1 cellular context compared by ENCODE assay signal in the genomic region with DNA sequence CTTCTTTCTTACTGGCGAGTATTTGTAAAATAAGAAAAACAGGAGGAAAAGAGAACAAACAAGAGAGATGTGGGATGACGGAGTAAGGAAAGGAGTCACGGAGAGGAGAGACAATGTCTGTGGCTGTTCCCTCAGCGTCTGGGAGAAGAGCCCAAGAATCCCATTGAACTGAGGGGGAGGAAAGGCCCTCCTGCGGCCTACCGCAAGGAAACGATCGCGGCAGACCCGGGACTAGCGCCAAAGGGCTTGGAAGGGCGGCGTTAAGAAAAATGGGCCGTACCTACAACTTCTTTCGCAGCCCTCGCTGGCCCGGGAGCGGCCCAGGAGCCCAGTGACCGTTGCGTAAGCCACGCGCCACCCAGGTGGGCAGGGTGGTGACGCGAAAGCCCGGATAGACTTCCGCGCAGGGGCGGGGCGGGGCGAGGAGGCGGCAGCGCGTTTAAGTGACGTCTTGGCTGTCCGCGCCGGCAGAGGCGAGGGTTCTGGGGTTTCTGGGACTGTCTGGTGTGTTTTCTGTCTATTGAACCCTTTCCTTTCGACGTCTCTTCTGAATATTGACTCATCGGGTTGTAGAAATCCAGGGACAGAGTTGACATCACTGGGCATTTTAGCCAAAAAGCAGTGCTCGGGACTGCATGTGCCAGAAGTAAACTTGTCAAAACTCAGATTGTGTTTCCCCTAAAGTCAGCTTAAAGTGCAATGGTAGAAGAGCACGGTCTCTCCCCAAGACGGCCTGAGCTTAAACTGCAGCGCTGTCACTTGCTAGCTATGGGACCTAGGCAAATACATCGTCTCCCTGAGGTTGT.
TF ChIP-seq lines count a peak whose summit lies in the region.

A gene with protein sequence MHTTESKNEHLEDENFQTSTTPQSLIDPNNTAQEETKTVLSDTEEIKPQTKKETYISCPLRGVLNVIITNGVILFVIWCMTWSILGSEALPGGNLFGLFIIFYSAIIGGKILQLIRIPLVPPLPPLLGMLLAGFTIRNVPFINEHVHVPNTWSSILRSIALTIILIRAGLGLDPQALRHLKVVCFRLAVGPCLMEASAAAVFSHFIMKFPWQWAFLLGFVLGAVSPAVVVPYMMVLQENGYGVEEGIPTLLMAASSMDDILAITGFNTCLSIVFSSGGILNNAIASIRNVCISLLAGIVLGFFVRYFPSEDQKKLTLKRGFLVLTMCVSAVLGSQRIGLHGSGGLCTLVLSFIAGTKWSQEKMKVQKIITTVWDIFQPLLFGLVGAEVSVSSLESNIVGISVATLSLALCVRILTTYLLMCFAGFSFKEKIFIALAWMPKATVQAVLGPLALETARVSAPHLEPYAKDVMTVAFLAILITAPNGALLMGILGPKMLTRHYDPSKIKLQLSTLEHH (minus strand): TSS at position 387 of the 806 bp plus-strand sequence. CDS start 27,994 bp downstream, outside the sequence.

TF ChIP-seq in A549, 52 proteins besides CTCF, POLR2A, EP300 and RAD21 (continued from another document):
- TF ChIP-seq HOXB5 (CRISPR knock-in tag; IDR thresholded peaks at IDR 0.05) = no peak
- no peak for TF ChIP-seq FOSB (CRISPR knock-in tag; IDR thresholded peaks at IDR 0.05)
- TF ChIP-seq, protein P1, sequence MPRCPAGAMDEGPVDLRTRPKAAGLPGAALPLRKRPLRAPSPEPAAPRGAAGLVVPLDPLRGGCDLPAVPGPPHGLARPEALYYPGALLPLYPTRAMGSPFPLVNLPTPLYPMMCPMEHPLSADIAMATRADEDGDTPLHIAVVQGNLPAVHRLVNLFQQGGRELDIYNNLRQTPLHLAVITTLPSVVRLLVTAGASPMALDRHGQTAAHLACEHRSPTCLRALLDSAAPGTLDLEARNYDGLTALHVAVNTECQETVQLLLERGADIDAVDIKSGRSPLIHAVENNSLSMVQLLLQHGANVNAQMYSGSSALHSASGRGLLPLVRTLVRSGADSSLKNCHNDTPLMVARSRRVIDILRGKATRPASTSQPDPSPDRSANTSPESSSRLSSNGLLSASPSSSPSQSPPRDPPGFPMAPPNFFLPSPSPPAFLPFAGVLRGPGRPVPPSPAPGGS (IDR thresholded peaks at IDR 0.05) = peak; percentile 40; the same call in 1 of the 3 replicates
- TF ChIP-seq, protein P2, sequence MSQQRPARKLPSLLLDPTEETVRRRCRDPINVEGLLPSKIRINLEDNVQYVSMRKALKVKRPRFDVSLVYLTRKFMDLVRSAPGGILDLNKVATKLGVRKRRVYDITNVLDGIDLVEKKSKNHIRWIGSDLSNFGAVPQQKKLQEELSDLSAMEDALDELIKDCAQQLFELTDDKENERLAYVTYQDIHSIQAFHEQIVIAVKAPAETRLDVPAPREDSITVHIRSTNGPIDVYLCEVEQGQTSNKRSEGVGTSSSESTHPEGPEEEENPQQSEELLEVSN (IDR thresholded peaks at IDR 0.05; ENCODE audit: borderline replicate concordance, low read depth) = peak; percentile 60; the same call in 1 of the 2 replicates
- TF ChIP-seq, protein P3, sequence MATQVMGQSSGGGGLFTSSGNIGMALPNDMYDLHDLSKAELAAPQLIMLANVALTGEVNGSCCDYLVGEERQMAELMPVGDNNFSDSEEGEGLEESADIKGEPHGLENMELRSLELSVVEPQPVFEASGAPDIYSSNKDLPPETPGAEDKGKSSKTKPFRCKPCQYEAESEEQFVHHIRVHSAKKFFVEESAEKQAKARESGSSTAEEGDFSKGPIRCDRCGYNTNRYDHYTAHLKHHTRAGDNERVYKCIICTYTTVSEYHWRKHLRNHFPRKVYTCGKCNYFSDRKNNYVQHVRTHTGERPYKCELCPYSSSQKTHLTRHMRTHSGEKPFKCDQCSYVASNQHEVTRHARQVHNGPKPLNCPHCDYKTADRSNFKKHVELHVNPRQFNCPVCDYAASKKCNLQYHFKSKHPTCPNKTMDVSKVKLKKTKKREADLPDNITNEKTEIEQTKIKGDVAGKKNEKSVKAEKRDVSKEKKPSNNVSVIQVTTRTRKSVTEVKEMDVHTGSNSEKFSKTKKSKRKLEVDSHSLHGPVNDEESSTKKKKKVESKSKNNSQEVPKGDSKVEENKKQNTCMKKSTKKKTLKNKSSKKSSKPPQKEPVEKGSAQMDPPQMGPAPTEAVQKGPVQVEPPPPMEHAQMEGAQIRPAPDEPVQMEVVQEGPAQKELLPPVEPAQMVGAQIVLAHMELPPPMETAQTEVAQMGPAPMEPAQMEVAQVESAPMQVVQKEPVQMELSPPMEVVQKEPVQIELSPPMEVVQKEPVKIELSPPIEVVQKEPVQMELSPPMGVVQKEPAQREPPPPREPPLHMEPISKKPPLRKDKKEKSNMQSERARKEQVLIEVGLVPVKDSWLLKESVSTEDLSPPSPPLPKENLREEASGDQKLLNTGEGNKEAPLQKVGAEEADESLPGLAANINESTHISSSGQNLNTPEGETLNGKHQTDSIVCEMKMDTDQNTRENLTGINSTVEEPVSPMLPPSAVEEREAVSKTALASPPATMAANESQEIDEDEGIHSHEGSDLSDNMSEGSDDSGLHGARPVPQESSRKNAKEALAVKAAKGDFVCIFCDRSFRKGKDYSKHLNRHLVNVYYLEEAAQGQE (IDR thresholded peaks at IDR 0.05) = no peak
- no peak for TF ChIP-seq GATA3 (IDR thresholded peaks at IDR 0.05; ENCODE audit: borderline replicate concordance)
- TF ChIP-seq JUNB (IDR thresholded peaks at IDR 0.05) = no peak
- TF ChIP-seq, protein P4, sequence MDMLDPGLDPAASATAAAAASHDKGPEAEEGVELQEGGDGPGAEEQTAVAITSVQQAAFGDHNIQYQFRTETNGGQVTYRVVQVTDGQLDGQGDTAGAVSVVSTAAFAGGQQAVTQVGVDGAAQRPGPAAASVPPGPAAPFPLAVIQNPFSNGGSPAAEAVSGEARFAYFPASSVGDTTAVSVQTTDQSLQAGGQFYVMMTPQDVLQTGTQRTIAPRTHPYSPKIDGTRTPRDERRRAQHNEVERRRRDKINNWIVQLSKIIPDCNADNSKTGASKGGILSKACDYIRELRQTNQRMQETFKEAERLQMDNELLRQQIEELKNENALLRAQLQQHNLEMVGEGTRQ (IDR thresholded peaks at IDR 0.05) = 0 out of 2 replicates have a peak, but pooled peaks have one; percentile 14
- TF ChIP-seq KDM1A (IDR thresholded peaks at IDR 0.05; ENCODE audit: low read depth) = no peak
- TF ChIP-seq POLR2AphosphoS2 (conservative IDR thresholded peaks at IDR 0.05; ENCODE audit: low read length) = no peak
- TF ChIP-seq CHD2 (IDR thresholded peaks at IDR 0.05; ENCODE audit: low read length, partially characterized antibody) = no peak
- peak; percentile 82 to 94; a peak in 3 of 4 replicates for TF ChIP-seq CEBPB (IDR thresholded peaks at IDR 0.05)
- TF ChIP-seq TFCP2L1 (CRISPR knock-in tag; IDR thresholded peaks at IDR 0.05) = no peak
- no peak for TF ChIP-seq BHLHE40 (IDR thresholded peaks at IDR 0.05; ENCODE audit: low read depth, low read length)
- TF ChIP-seq MYC (IDR thresholded peaks at IDR 0.05; ENCODE audit: borderline replicate concordance, low read length) = no peak
- TF ChIP-seq ZC3H11A (IDR thresholded peaks at IDR 0.05) = no peak
- no peak for TF ChIP-seq EHMT2 (IDR thresholded peaks at IDR 0.05; ENCODE audit: low read depth)
- TF ChIP-seq, protein P5, sequence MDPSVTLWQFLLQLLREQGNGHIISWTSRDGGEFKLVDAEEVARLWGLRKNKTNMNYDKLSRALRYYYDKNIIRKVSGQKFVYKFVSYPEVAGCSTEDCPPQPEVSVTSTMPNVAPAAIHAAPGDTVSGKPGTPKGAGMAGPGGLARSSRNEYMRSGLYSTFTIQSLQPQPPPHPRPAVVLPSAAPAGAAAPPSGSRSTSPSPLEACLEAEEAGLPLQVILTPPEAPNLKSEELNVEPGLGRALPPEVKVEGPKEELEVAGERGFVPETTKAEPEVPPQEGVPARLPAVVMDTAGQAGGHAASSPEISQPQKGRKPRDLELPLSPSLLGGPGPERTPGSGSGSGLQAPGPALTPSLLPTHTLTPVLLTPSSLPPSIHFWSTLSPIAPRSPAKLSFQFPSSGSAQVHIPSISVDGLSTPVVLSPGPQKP (IDR thresholded peaks at IDR 0.05; ENCODE audit: low read depth, low read length) = no peak
- no peak for TF ChIP-seq FOSL2 (IDR thresholded peaks at IDR 0.05)
- TF ChIP-seq FOSL2 (CRISPR knock-in tag; IDR thresholded peaks at IDR 0.05) = 0 out of 2 replicates have a peak, but pooled peaks have one; percentile 34
- no peak for TF ChIP-seq HEYL (CRISPR knock-in tag; IDR thresholded peaks at IDR 0.05)
TF ChIP-seq in A549: peak in this region for 11.
